2 cellular contexts compared by ENCODE assay signal in the genomic region with DNA sequence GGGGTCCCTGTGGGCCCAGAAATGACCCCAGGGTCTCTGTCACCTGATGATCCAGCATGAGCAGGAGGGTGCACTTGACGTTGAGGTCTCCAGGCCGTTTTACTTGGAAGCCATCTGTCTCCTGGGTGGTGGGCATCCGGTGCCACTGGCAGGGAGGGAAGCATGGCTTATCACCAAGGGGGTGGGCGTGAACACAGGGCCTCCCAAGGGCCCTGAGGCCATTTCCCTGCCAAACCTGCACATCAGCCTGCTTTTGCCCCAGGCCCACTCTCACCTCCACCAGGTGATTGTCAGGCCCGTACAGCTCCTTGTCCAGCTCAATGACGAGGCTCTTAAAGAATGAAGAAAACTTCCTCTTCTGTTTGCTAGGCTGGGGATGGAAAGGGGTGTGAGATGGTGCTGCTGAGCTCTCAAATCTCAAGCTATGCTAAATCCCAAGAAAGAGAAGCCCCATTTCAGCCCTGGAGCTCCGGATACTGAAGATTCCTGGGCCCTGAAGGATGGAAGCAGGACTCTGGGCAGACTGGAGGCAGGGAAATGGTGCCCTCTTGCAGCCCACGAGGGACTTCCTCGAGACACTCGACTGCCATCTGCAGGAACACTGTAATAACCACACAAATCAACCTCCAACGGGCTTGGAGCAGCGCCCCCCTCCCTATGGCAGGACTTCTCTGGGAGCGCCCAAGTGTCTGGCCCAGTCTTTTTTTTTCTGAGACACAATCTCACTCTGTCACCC.
TF ChIP-seq lines count a peak whose summit lies in the region.

No MANE protein-coding gene starts in this region.

TF ChIP-seq in HEK293, 187 proteins besides CTCF, POLR2A, EP300 and RAD21 (continued from another document and continues in another):
- TF ChIP-seq KLF16 (tag by site-specific recombination; IDR thresholded peaks at IDR 0.05) (no peak), ZNF140 (tag by site-specific recombination; IDR thresholded peaks at IDR 0.05) (no peak), ZBTB8A (tag by site-specific recombination; IDR thresholded peaks at IDR 0.05) (peak; percentile 59; the same call in 1 of the 2 replicates), KLF9 (tag by site-specific recombination; IDR thresholded peaks at IDR 0.05; ENCODE audit: low read depth) (no peak), ZNF121 (tag by site-specific recombination; IDR thresholded peaks at IDR 0.05) (no peak), ZNF600 (tag by site-specific recombination; IDR thresholded peaks at IDR 0.05) (no peak; the same call in 1 of the 2 replicates), OSR2 (tag by site-specific recombination; IDR thresholded peaks at IDR 0.05) (no peak), ZNF266 (tag by site-specific recombination; IDR thresholded peaks at IDR 0.05; ENCODE audit: low read depth) (no peak), WT1 (tag by site-specific recombination; IDR thresholded peaks at IDR 0.05) (no peak), ZNF138 (tag by site-specific recombination; IDR thresholded peaks at IDR 0.05; ENCODE audit: borderline replicate concordance) (no peak), ZNF324 (tag by site-specific recombination; IDR thresholded peaks at IDR 0.05) (no peak)
- TF ChIP-seq, protein P1, sequence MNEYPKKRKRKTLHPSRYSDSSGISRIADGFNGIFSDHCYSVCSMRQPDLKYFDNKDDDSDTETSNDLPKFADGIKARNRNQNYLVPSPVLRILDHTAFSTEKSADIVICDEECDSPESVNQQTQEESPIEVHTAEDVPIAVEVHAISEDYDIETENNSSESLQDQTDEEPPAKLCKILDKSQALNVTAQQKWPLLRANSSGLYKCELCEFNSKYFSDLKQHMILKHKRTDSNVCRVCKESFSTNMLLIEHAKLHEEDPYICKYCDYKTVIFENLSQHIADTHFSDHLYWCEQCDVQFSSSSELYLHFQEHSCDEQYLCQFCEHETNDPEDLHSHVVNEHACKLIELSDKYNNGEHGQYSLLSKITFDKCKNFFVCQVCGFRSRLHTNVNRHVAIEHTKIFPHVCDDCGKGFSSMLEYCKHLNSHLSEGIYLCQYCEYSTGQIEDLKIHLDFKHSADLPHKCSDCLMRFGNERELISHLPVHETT (tag by site-specific recombination; IDR thresholded peaks at IDR 0.05) = no peak
- TF ChIP-seq, protein P2, sequence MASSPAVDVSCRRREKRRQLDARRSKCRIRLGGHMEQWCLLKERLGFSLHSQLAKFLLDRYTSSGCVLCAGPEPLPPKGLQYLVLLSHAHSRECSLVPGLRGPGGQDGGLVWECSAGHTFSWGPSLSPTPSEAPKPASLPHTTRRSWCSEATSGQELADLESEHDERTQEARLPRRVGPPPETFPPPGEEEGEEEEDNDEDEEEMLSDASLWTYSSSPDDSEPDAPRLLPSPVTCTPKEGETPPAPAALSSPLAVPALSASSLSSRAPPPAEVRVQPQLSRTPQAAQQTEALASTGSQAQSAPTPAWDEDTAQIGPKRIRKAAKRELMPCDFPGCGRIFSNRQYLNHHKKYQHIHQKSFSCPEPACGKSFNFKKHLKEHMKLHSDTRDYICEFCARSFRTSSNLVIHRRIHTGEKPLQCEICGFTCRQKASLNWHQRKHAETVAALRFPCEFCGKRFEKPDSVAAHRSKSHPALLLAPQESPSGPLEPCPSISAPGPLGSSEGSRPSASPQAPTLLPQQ (tag by site-specific recombination; IDR thresholded peaks at IDR 0.05) = no peak
- TF ChIP-seq, protein P3, sequence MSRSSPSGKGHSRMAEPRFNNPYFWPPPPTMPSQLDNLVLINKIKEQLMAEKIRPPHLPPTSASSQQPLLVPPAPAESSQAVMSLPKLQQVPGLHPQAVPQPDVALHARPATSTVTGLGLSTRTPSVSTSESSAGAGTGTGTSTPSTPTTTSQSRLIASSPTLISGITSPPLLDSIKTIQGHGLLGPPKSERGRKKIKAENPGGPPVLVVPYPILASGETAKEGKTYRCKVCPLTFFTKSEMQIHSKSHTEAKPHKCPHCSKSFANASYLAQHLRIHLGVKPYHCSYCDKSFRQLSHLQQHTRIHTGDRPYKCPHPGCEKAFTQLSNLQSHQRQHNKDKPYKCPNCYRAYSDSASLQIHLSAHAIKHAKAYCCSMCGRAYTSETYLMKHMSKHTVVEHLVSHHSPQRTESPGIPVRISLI (tag by site-specific recombination; IDR thresholded peaks at IDR 0.05) = no peak
- TF ChIP-seq, protein P4, sequence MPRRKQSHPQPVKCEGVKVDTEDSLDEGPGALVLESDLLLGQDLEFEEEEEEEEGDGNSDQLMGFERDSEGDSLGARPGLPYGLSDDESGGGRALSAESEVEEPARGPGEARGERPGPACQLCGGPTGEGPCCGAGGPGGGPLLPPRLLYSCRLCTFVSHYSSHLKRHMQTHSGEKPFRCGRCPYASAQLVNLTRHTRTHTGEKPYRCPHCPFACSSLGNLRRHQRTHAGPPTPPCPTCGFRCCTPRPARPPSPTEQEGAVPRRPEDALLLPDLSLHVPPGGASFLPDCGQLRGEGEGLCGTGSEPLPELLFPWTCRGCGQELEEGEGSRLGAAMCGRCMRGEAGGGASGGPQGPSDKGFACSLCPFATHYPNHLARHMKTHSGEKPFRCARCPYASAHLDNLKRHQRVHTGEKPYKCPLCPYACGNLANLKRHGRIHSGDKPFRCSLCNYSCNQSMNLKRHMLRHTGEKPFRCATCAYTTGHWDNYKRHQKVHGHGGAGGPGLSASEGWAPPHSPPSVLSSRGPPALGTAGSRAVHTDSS (tag by site-specific recombination; IDR thresholded peaks at IDR 0.05) = no peak
- TF ChIP-seq, protein P5, sequence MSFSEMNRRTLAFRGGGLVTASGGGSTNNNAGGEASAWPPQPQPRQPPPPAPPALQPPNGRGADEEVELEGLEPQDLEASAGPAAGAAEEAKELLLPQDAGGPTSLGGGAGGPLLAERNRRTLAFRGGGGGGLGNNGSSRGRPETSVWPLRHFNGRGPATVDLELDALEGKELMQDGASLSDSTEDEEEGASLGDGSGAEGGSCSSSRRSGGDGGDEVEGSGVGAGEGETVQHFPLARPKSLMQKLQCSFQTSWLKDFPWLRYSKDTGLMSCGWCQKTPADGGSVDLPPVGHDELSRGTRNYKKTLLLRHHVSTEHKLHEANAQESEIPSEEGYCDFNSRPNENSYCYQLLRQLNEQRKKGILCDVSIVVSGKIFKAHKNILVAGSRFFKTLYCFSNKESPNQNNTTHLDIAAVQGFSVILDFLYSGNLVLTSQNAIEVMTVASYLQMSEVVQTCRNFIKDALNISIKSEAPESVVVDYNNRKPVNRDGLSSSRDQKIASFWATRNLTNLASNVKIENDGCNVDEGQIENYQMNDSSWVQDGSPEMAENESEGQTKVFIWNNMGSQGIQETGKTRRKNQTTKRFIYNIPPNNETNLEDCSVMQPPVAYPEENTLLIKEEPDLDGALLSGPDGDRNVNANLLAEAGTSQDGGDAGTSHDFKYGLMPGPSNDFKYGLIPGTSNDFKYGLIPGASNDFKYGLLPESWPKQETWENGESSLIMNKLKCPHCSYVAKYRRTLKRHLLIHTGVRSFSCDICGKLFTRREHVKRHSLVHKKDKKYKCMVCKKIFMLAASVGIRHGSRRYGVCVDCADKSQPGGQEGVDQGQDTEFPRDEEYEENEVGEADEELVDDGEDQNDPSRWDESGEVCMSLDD (tag by site-specific recombination; IDR thresholded peaks at IDR 0.05) = no peak
- TF ChIP-seq, protein P6, sequence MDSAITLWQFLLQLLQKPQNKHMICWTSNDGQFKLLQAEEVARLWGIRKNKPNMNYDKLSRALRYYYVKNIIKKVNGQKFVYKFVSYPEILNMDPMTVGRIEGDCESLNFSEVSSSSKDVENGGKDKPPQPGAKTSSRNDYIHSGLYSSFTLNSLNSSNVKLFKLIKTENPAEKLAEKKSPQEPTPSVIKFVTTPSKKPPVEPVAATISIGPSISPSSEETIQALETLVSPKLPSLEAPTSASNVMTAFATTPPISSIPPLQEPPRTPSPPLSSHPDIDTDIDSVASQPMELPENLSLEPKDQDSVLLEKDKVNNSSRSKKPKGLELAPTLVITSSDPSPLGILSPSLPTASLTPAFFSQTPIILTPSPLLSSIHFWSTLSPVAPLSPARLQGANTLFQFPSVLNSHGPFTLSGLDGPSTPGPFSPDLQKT (IDR thresholded peaks at IDR 0.05; ENCODE audit: borderline replicate concordance, low read depth, low read length) = no peak

TF ChIP-seq in HepG2, 621 proteins besides CTCF, POLR2A, EP300 and RAD21 (continued from another document and continues in another):
- TF ChIP-seq, protein P7, sequence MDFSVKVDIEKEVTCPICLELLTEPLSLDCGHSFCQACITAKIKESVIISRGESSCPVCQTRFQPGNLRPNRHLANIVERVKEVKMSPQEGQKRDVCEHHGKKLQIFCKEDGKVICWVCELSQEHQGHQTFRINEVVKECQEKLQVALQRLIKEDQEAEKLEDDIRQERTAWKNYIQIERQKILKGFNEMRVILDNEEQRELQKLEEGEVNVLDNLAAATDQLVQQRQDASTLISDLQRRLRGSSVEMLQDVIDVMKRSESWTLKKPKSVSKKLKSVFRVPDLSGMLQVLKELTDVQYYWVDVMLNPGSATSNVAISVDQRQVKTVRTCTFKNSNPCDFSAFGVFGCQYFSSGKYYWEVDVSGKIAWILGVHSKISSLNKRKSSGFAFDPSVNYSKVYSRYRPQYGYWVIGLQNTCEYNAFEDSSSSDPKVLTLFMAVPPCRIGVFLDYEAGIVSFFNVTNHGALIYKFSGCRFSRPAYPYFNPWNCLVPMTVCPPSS (IDR thresholded peaks at IDR 0.05) = no peak
- TF ChIP-seq PHF8 (CRISPR knock-in tag; IDR thresholded peaks at IDR 0.05) = peak; percentile 23; the same call in 1 of the 2 replicates
- TF ChIP-seq ETV5 (CRISPR knock-in tag; IDR thresholded peaks at IDR 0.05; ENCODE audit: borderline replicate concordance) = no peak
- TF ChIP-seq, protein P8, sequence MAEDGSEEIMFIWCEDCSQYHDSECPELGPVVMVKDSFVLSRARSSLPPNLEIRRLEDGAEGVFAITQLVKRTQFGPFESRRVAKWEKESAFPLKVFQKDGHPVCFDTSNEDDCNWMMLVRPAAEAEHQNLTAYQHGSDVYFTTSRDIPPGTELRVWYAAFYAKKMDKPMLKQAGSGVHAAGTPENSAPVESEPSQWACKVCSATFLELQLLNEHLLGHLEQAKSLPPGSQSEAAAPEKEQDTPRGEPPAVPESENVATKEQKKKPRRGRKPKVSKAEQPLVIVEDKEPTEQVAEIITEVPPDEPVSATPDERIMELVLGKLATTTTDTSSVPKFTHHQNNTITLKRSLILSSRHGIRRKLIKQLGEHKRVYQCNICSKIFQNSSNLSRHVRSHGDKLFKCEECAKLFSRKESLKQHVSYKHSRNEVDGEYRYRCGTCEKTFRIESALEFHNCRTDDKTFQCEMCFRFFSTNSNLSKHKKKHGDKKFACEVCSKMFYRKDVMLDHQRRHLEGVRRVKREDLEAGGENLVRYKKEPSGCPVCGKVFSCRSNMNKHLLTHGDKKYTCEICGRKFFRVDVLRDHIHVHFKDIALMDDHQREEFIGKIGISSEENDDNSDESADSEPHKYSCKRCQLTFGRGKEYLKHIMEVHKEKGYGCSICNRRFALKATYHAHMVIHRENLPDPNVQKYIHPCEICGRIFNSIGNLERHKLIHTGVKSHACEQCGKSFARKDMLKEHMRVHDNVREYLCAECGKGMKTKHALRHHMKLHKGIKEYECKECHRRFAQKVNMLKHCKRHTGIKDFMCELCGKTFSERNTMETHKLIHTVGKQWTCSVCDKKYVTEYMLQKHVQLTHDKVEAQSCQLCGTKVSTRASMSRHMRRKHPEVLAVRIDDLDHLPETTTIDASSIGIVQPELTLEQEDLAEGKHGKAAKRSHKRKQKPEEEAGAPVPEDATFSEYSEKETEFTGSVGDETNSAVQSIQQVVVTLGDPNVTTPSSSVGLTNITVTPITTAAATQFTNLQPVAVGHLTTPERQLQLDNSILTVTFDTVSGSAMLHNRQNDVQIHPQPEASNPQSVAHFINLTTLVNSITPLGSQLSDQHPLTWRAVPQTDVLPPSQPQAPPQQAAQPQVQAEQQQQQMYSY (CRISPR knock-in tag; IDR thresholded peaks at IDR 0.05) = peak; percentile 60; the same call in 1 of the 2 replicates
- no peak for TF ChIP-seq ZNF34 (CRISPR knock-in tag; IDR thresholded peaks at IDR 0.05; ENCODE audit: borderline replicate concordance)
- 0 out of 2 replicates have a peak, but pooled peaks have one; percentile 19 for TF ChIP-seq CBX5 (CRISPR knock-in tag; IDR thresholded peaks at IDR 0.05; ENCODE audit: borderline replicate concordance)
- TF ChIP-seq, protein P9, sequence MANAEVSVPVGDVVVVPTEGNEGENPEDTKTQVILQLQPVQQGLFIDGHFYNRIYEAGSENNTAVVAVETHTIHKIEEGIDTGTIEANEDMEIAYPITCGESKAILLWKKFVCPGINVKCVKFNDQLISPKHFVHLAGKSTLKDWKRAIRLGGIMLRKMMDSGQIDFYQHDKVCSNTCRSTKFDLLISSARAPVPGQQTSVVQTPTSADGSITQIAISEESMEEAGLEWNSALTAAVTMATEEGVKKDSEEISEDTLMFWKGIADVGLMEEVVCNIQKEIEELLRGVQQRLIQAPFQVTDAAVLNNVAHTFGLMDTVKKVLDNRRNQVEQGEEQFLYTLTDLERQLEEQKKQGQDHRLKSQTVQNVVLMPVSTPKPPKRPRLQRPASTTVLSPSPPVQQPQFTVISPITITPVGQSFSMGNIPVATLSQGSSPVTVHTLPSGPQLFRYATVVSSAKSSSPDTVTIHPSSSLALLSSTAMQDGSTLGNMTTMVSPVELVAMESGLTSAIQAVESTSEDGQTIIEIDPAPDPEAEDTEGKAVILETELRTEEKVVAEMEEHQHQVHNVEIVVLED (CRISPR knock-in tag; IDR thresholded peaks at IDR 0.05; ENCODE audit: borderline replicate concordance) = peak; percentile 36; the same call in 1 of the 2 replicates
- TF ChIP-seq, protein P10, sequence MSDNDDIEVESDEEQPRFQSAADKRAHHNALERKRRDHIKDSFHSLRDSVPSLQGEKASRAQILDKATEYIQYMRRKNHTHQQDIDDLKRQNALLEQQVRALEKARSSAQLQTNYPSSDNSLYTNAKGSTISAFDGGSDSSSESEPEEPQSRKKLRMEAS (IDR thresholded peaks at IDR 0.05) = 0 out of 2 replicates have a peak, but pooled peaks have one; percentile 42
- TF ChIP-seq, protein P11, sequence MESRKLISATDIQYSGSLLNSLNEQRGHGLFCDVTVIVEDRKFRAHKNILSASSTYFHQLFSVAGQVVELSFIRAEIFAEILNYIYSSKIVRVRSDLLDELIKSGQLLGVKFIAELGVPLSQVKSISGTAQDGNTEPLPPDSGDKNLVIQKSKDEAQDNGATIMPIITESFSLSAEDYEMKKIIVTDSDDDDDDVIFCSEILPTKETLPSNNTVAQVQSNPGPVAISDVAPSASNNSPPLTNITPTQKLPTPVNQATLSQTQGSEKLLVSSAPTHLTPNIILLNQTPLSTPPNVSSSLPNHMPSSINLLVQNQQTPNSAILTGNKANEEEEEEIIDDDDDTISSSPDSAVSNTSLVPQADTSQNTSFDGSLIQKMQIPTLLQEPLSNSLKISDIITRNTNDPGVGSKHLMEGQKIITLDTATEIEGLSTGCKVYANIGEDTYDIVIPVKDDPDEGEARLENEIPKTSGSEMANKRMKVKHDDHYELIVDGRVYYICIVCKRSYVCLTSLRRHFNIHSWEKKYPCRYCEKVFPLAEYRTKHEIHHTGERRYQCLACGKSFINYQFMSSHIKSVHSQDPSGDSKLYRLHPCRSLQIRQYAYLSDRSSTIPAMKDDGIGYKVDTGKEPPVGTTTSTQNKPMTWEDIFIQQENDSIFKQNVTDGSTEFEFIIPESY (CRISPR knock-in tag; IDR thresholded peaks at IDR 0.05) = peak; percentile 60; the same call in 1 of the 2 replicates
- TF ChIP-seq, protein P12, sequence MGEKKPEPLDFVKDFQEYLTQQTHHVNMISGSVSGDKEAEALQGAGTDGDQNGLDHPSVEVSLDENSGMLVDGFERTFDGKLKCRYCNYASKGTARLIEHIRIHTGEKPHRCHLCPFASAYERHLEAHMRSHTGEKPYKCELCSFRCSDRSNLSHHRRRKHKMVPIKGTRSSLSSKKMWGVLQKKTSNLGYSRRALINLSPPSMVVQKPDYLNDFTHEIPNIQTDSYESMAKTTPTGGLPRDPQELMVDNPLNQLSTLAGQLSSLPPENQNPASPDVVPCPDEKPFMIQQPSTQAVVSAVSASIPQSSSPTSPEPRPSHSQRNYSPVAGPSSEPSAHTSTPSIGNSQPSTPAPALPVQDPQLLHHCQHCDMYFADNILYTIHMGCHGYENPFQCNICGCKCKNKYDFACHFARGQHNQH (CRISPR knock-in tag; IDR thresholded peaks at IDR 0.05) = no peak; the same call in 1 of the 2 replicates
- peak; percentile 9 for TF ChIP-seq YY1 (IDR thresholded peaks at IDR 0.05; ENCODE audit: insufficient read depth, insufficient replicate concordance, low read depth, low read length)
- peak; percentile 71 for TF ChIP-seq AGO2 (optimal IDR thresholded peaks at IDR 0.05; ENCODE audit: low read depth, low read length)
- no peak for TF ChIP-seq SIN3B (IDR thresholded peaks at IDR 0.05; ENCODE audit: low read length)
- TF ChIP-seq SMC3 (IDR thresholded peaks at IDR 0.05; ENCODE audit: low read length) = peak; percentile 59; the same call in 1 of the 2 replicates
